In the genomic region with DNA sequence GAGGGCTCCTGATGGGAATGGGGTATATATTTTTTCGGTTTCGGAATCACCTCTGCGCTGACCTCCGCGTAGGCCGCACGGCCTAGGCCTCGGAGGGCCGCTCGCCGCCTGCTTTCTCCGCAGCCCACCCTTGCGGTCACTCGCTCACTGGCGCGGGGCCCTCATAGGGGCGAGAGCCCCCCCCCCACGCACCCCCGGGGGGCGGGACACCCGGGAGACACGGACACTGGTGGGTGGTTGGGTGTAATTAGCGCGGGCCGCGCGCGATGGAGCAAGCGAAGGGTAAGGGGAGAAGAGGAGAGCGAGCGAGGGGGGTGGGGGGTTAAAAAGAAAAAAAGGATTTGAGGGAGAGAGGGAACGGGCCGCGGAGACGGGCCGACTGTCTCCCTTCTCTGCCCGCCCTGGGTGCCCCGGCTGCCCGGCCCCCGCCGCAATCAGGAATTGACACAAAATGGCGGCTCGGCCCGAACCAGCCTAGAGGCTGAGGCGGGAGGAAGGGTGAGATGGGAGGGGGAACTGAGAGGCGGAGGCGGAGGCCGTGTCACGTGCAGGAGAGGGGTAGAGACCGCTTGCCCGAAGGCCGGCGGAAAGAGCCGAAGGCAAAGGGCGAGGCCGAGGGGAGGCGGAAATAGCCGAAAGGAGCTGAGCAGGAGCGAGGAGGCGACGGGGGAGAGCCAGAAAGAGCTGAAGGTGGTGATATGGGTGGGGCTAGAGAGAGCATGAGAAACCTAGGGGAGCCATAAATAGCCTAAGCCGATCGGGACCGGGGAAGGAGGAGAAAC, we compare ENCODE assay signal across 1 cellular context.
TF ChIP-seq lines count a peak whose summit lies in the region.

No MANE protein-coding gene starts in this region.

TF ChIP-seq in K562, 482 proteins besides CTCF, POLR2A, EP300 and RAD21 (continued from another document and continues in another):
- TF ChIP-seq, protein P1, sequence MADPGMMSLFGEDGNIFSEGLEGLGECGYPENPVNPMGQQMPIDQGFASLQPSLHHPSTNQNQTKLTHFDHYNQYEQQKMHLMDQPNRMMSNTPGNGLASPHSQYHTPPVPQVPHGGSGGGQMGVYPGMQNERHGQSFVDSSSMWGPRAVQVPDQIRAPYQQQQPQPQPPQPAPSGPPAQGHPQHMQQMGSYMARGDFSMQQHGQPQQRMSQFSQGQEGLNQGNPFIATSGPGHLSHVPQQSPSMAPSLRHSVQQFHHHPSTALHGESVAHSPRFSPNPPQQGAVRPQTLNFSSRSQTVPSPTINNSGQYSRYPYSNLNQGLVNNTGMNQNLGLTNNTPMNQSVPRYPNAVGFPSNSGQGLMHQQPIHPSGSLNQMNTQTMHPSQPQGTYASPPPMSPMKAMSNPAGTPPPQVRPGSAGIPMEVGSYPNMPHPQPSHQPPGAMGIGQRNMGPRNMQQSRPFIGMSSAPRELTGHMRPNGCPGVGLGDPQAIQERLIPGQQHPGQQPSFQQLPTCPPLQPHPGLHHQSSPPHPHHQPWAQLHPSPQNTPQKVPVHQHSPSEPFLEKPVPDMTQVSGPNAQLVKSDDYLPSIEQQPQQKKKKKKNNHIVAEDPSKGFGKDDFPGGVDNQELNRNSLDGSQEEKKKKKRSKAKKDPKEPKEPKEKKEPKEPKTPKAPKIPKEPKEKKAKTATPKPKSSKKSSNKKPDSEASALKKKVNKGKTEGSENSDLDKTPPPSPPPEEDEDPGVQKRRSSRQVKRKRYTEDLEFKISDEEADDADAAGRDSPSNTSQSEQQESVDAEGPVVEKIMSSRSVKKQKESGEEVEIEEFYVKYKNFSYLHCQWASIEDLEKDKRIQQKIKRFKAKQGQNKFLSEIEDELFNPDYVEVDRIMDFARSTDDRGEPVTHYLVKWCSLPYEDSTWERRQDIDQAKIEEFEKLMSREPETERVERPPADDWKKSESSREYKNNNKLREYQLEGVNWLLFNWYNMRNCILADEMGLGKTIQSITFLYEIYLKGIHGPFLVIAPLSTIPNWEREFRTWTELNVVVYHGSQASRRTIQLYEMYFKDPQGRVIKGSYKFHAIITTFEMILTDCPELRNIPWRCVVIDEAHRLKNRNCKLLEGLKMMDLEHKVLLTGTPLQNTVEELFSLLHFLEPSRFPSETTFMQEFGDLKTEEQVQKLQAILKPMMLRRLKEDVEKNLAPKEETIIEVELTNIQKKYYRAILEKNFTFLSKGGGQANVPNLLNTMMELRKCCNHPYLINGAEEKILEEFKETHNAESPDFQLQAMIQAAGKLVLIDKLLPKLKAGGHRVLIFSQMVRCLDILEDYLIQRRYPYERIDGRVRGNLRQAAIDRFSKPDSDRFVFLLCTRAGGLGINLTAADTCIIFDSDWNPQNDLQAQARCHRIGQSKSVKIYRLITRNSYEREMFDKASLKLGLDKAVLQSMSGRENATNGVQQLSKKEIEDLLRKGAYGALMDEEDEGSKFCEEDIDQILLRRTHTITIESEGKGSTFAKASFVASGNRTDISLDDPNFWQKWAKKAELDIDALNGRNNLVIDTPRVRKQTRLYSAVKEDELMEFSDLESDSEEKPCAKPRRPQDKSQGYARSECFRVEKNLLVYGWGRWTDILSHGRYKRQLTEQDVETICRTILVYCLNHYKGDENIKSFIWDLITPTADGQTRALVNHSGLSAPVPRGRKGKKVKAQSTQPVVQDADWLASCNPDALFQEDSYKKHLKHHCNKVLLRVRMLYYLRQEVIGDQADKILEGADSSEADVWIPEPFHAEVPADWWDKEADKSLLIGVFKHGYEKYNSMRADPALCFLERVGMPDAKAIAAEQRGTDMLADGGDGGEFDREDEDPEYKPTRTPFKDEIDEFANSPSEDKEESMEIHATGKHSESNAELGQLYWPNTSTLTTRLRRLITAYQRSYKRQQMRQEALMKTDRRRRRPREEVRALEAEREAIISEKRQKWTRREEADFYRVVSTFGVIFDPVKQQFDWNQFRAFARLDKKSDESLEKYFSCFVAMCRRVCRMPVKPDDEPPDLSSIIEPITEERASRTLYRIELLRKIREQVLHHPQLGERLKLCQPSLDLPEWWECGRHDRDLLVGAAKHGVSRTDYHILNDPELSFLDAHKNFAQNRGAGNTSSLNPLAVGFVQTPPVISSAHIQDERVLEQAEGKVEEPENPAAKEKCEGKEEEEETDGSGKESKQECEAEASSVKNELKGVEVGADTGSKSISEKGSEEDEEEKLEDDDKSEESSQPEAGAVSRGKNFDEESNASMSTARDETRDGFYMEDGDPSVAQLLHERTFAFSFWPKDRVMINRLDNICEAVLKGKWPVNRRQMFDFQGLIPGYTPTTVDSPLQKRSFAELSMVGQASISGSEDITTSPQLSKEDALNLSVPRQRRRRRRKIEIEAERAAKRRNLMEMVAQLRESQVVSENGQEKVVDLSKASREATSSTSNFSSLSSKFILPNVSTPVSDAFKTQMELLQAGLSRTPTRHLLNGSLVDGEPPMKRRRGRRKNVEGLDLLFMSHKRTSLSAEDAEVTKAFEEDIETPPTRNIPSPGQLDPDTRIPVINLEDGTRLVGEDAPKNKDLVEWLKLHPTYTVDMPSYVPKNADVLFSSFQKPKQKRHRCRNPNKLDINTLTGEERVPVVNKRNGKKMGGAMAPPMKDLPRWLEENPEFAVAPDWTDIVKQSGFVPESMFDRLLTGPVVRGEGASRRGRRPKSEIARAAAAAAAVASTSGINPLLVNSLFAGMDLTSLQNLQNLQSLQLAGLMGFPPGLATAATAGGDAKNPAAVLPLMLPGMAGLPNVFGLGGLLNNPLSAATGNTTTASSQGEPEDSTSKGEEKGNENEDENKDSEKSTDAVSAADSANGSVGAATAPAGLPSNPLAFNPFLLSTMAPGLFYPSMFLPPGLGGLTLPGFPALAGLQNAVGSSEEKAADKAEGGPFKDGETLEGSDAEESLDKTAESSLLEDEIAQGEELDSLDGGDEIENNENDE (IDR thresholded peaks at IDR 0.05; ENCODE audit: low read depth, low read length) = no peak
- TF ChIP-seq KDM5B (IDR thresholded peaks at IDR 0.05; ENCODE audit: insufficient replicate concordance, low read depth, low read length) = no peak
- TF ChIP-seq, protein P2, sequence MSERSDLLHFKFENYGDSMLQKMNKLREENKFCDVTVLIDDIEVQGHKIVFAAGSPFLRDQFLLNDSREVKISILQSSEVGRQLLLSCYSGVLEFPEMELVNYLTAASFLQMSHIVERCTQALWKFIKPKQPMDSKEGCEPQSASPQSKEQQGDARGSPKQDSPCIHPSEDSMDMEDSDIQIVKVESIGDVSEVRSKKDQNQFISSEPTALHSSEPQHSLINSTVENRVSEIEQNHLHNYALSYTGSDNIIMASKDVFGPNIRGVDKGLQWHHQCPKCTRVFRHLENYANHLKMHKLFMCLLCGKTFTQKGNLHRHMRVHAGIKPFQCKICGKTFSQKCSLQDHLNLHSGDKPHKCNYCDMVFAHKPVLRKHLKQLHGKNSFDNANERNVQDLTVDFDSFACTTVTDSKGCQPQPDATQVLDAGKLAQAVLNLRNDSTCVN (CRISPR knock-in tag; IDR thresholded peaks at IDR 0.05) = peak; percentile 55; the same call in 1 of the 2 replicates
- TF ChIP-seq NFRKB (IDR thresholded peaks at IDR 0.05; ENCODE audit: low read depth) = peak; percentile 99
- no peak for TF ChIP-seq ZNF133 (CRISPR knock-in tag; IDR thresholded peaks at IDR 0.05)
- no peak for TF ChIP-seq CBX3 (IDR thresholded peaks at IDR 0.05; ENCODE audit: borderline replicate concordance in 1 of 2, low read length in 2 of 2)
- TF ChIP-seq, protein P3, sequence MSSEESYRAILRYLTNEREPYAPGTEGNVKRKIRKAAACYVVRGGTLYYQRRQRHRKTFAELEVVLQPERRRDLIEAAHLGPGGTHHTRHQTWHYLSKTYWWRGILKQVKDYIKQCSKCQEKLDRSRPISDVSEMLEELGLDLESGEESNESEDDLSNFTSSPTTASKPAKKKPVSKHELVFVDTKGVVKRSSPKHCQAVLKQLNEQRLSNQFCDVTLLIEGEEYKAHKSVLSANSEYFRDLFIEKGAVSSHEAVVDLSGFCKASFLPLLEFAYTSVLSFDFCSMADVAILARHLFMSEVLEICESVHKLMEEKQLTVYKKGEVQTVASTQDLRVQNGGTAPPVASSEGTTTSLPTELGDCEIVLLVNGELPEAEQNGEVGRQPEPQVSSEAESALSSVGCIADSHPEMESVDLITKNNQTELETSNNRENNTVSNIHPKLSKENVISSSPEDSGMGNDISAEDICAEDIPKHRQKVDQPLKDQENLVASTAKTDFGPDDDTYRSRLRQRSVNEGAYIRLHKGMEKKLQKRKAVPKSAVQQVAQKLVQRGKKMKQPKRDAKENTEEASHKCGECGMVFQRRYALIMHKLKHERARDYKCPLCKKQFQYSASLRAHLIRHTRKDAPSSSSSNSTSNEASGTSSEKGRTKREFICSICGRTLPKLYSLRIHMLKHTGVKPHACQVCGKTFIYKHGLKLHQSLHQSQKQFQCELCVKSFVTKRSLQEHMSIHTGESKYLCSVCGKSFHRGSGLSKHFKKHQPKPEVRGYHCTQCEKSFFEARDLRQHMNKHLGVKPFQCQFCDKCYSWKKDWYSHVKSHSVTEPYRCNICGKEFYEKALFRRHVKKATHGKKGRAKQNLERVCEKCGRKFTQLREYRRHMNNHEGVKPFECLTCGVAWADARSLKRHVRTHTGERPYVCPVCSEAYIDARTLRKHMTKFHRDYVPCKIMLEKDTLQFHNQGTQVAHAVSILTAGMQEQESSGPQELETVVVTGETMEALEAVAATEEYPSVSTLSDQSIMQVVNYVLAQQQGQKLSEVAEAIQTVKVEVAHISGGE (CRISPR knock-in tag; IDR thresholded peaks at IDR 0.05) = no peak; a peak in 1 of 6 replicates
- TF ChIP-seq MIER1 (IDR thresholded peaks at IDR 0.05; ENCODE audit: low read depth) = no peak
- TF ChIP-seq CC2D1A (IDR thresholded peaks at IDR 0.05) = peak; percentile 12; the same call in 1 of the 2 replicates
- TF ChIP-seq CTCFL (IDR thresholded peaks at IDR 0.05; ENCODE audit: borderline replicate concordance, insufficient read depth, low read depth, low read length, poor library complexity, severe bottlenecking) = no peak
- no peak for TF ChIP-seq IFI16 (CRISPR knock-in tag; IDR thresholded peaks at IDR 0.05)
- 0 out of 2 replicates have a peak, but pooled peaks have one; percentile 44 for TF ChIP-seq ZNF75A (CRISPR knock-in tag; IDR thresholded peaks at IDR 0.05)
- TF ChIP-seq NFE2 (IDR thresholded peaks at IDR 0.05; ENCODE audit: low read depth) = no peak
- TF ChIP-seq ZNF707 (CRISPR knock-in tag; conservative IDR thresholded peaks at IDR 0.05) = peak; percentile 59; the same call in 1 of the 2 replicates
- no peak; the same call in 1 of the 2 replicates for TF ChIP-seq ILF3 (IDR thresholded peaks at IDR 0.05; ENCODE audit: borderline replicate concordance)
- TF ChIP-seq ZNF174 (CRISPR knock-in tag; IDR thresholded peaks at IDR 0.05) = no peak
- TF ChIP-seq HNRNPL (IDR thresholded peaks at IDR 0.05; ENCODE audit: low read depth, low read length) = 0 out of 2 replicates have a peak, but pooled peaks have one; percentile 50
- TF ChIP-seq E2F8 (IDR thresholded peaks at IDR 0.05; ENCODE audit: low read depth, partially characterized antibody) = no peak
- no peak for TF ChIP-seq PHTF2 (CRISPR knock-in tag; IDR thresholded peaks at IDR 0.05)
- no peak for TF ChIP-seq ZC3H8 (IDR thresholded peaks at IDR 0.05)
- TF ChIP-seq DPF2 (IDR thresholded peaks at IDR 0.05) = no peak
- TF ChIP-seq ZNF316 (IDR thresholded peaks at IDR 0.05) = no peak
- TF ChIP-seq, protein P4, sequence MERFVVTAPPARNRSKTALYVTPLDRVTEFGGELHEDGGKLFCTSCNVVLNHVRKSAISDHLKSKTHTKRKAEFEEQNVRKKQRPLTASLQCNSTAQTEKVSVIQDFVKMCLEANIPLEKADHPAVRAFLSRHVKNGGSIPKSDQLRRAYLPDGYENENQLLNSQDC (CRISPR knock-in tag; IDR thresholded peaks at IDR 0.05) = no peak
- no peak for TF ChIP-seq MYBL2 (IDR thresholded peaks at IDR 0.05; ENCODE audit: low read depth)
- TF ChIP-seq MYBL2 (CRISPR knock-in tag; IDR thresholded peaks at IDR 0.05; ENCODE audit: borderline replicate concordance) = no peak
- no peak for TF ChIP-seq ARID2 (IDR thresholded peaks at IDR 0.05)
- no peak; the same call in 1 of the 2 replicates for TF ChIP-seq ZNF589 (CRISPR knock-in tag; IDR thresholded peaks at IDR 0.05; ENCODE audit: low read depth)
- TF ChIP-seq RBM34 (IDR thresholded peaks at IDR 0.05; ENCODE audit: borderline replicate concordance, insufficient read depth, low read length) = no peak
- TF ChIP-seq, protein P5, sequence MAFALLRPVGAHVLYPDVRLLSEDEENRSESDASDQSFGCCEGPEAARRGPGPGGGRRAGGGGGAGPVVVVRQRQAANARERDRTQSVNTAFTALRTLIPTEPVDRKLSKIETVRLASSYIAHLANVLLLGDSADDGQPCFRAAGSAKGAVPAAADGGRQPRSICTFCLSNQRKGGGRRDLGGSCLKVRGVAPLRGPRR (CRISPR knock-in tag; IDR thresholded peaks at IDR 0.05) = peak; percentile 79; the same call in 1 of the 2 replicates
- TF ChIP-seq MTF1 (CRISPR knock-in tag; IDR thresholded peaks at IDR 0.05; ENCODE audit: borderline replicate concordance) = 0 out of 2 replicates have a peak, but pooled peaks have one; percentile 16
- no peak for TF ChIP-seq ETV1 (tag; conservative IDR thresholded peaks at IDR 0.05; ENCODE audit: low read depth)
- no peak for TF ChIP-seq BCOR (IDR thresholded peaks at IDR 0.05)
- no peak for TF ChIP-seq ZFPM2 (CRISPR knock-in tag; IDR thresholded peaks at IDR 0.05)
- TF ChIP-seq CHCHD3 (CRISPR knock-in tag; IDR thresholded peaks at IDR 0.05) = 0 out of 2 replicates have a peak, but pooled peaks have one; percentile 43
